Comparison of ENCODE assay signal across 8 cellular contexts in genomic region chr9:91207889-91208651, GRCh38.
DNase-seq lines count a peak whose midpoint lies in the region; ATAC-seq, FAIRE-seq and TF ChIP-seq lines count a peak whose summit lies in the region.

No MANE protein-coding gene starts in this region.

- H3F3A ChIP-seq in DOHH2 (ENCODE audit: control insufficient read depth, insufficient read depth): no peaks in the 10 kb centered on the region

- peaks cover 5% of the 10 kb centered on the region; the same call in 1 of the 2 replicates for H3K9me3 ChIP-seq in DOHH2 (ENCODE audit: control insufficient read depth, insufficient read depth, low read length)
- 0 out of 2 replicates have a peak, but pooled peaks cover 2% of the 10 kb centered on the region for H3K9me3 ChIP-seq in HepG2 (ENCODE audit: low read length)
- H3K9me3 ChIP-seq in uterus: no peaks in the 10 kb centered on the region

- H3K79me2 ChIP-seq in DOHH2 (ENCODE audit: control insufficient read depth, low read length) (no peaks in the 10 kb centered on the region), HepG2 (ENCODE audit: insufficient read depth, low read length) (no peaks in the 10 kb centered on the region)

- H3K27me3 ChIP-seq in DOHH2 (ENCODE audit: control insufficient read depth, low read length) (no peaks in the 10 kb centered on the region), HepG2 (ENCODE audit: control insufficient read depth in 1 of 2, insufficient read depth in 2 of 2, low read length in 2 of 2) (no peaks in the 10 kb centered on the region), uterus (no peaks in the 10 kb centered on the region)

- POLR2A ChIA-PET in HepG2 (lab: Yijun Ruan, JAX): interaction anchor here (0.7 to 5.0 kb wide), 15 partner anchors 9 to 216 kb away, joined by 3 to 178 read pairs (median 5); partner anchors contain the start of gene NFIL3

- H3K4me3 ChIP-seq in DOHH2 (ENCODE audit: low read length) (0 out of 2 replicates have a peak overlapping the region, but pooled peaks have one; percentile 0), HepG2 (replicated peaks in 1 of 3; ENCODE audit: insufficient read depth in 1 of 3, low read depth in 2 of 3, low read length in 3 of 3) (peak overlapping the region in 2 of 3 experiments; percentile 20 to 41; a peak in 3 of 6 replicates), uterus (no peak overlapping the region)

- in situ Hi-C loops in HepG2 (cut with HindIII; ENCODE audit: extremely low pct_ligation_motif_present, low pct_unique_long_range_greater_than_20kb): no loop called here

- 14% methylated on average over 10 of the region's 10 CpGs for WGBS in HepG2 (ENCODE audit: low lambda C conversion rate)

- H3K4me1 ChIP-seq in DOHH2 (ENCODE audit: control insufficient read depth, low read length) (peaks cover 12% of the 10 kb centered on the region), HepG2 (ENCODE audit: insufficient read depth, low read length) (peaks cover 85% of the 10 kb centered on the region), uterus (no peaks in the 10 kb centered on the region)

- H3K9me3 Mint-ChIP-seq in progenitor cell of endocrine pancreas (ENCODE audit: low read depth): peaks cover 20% of the 10 kb centered on the region

- ATAC-seq in GM21381 (IDR thresholded peaks at IDR 0.05; ENCODE audit: unreplicated experiment): peak; percentile 81
- ATAC-seq in HepG2: peak; percentile 69

- H3K27ac Mint-ChIP-seq in progenitor cell of endocrine pancreas: no peak overlapping the region

- no peaks in the 10 kb centered on the region for H3K9me2 ChIP-seq in DOHH2 (replicated peaks; ENCODE audit: control insufficient read depth, low read length)

- no peak overlapping the region for H2AFZ ChIP-seq in HepG2 (ENCODE audit: low read length)

- 0 out of 4 replicates have a peak, but pooled peaks of 1 of the 2 experiments have one; percentile 18 for TF ChIP-seq POLR2A in HepG2 (IDR thresholded peaks at IDR 0.05; ENCODE audit: insufficient read depth in 1 of 2, low read depth in 2 of 2, low read length in 2 of 2)
- TF ChIP-seq POLR2A in uterus (IDR thresholded peaks at IDR 0.05): no peak

- H3K4me1 Mint-ChIP-seq in progenitor cell of endocrine pancreas (ENCODE audit: low read depth): peaks cover 16% of the 10 kb centered on the region

- CTCF ChIA-PET in HepG2 (lab: Yijun Ruan, JAX; ENCODE audit: low intra/inter-chr PET ratio, low total read pairs): no interaction called here

- DNase-seq in HT-29 (ENCODE audit: low spot score) (peak; percentile 24), HepG2 (ENCODE audit: low spot score) (peak; percentile 88), uterus (no peak), progenitor cell of endocrine pancreas (ENCODE audit: low spot score, unreplicated experiment) (no peak), NCI-H2171 treated with DMSO at 0.1 percent for 48 hours (lab: John Stamatoyannopoulos, UW) (no peak)

- H3K4me3 Mint-ChIP-seq in progenitor cell of endocrine pancreas (ENCODE audit: low read depth): no peak overlapping the region

- TF ChIP-seq CTCF in DOHH2 (IDR thresholded peaks at IDR 0.05; ENCODE audit: low read depth, low read length, poor library complexity, severe bottlenecking) (no peak), HepG2 (CRISPR knock-in tag; IDR thresholded peaks at IDR 0.05) (no peak), uterus (IDR thresholded peaks at IDR 0.05) (no peak), progenitor cell of endocrine pancreas (IDR thresholded peaks at IDR 0.05; ENCODE audit: unreplicated experiment) (no peak)

- peak; percentile 34 to 83; a peak in 2 of 4 replicates for TF ChIP-seq EP300 in HepG2 (IDR thresholded peaks at IDR 0.05; ENCODE audit: low read depth in 2 of 2, low read length in 2 of 2)
- TF ChIP-seq EP300 in HepG2 (CRISPR knock-in tag; IDR thresholded peaks at IDR 0.05; ENCODE audit: borderline replicate concordance): peak; percentile 41

- H3K36me3 Mint-ChIP-seq in progenitor cell of endocrine pancreas (ENCODE audit: insufficient read depth): peaks cover 8% of the 10 kb centered on the region

- H3K9ac ChIP-seq in HepG2 (ENCODE audit: insufficient read depth, low read depth, low read length): peak overlapping the region; percentile 65

- no peaks in the 10 kb centered on the region for H4K20me1 ChIP-seq in DOHH2 (ENCODE audit: control insufficient read depth, insufficient read depth, low read depth, low read length)
- no peaks in the 10 kb centered on the region for H4K20me1 ChIP-seq in HepG2 (ENCODE audit: insufficient read depth, low read length)

- H3K27ac ChIP-seq in DOHH2 (ENCODE audit: low read depth, low read length) (no peak overlapping the region), angular gyrus (ENCODE audit: low read depth, low read length) (peak overlapping the region; percentile 22), HepG2 (ENCODE audit: extremely low read length, insufficient read depth, low read length) (peak overlapping the region; percentile 91), uterus (peak overlapping the region; percentile 24 to 64)

- intact Hi-C loops in HepG2 (cut with micrococcal nuclease; ENCODE audit: unreplicated experiment): loop anchor here (1.0 kb wide), 1 partner anchor 11 kb away; no protein-coding TSS in a partner anchor
- intact Hi-C loops in uterus (cut with DNase I; ENCODE audit: low total_unique reads): no loop called here

- H3K27me3 Mint-ChIP-seq in progenitor cell of endocrine pancreas: no peaks in the 10 kb centered on the region

- H3K36me3 ChIP-seq in DOHH2 (ENCODE audit: control insufficient read depth, low read length) (no peaks in the 10 kb centered on the region), HepG2 (replicated peaks in 1 of 2; ENCODE audit: control insufficient read depth in 1 of 2, insufficient read depth in 2 of 2, low read length in 2 of 2) (peaks cover 0 to 1% of the 10 kb centered on the region in 2 experiments; a peak in 1 of 5 replicates), uterus (no peaks in the 10 kb centered on the region)

- no peak for TF ChIP-seq RAD21 in HepG2 (CRISPR knock-in tag; IDR thresholded peaks at IDR 0.05)

- H3K4me2 ChIP-seq in DOHH2 (ENCODE audit: low read length) (peak overlapping the region; percentile 32), HepG2 (ENCODE audit: low read depth, low read length) (peak overlapping the region; percentile 74)

- peak; percentile 74 for FAIRE-seq in HepG2 (lab: Jason Lieb, UNC)

- no TSS peak for BruUV-seq in HepG2 (replicated peaks; lab: Mats Ljungman, UMichigan)

TF ChIP-seq in HepG2, 621 proteins besides CTCF, POLR2A, EP300 and RAD21 (continues in another document):
- TF ChIP-seq GATAD1 (CRISPR knock-in tag; IDR thresholded peaks at IDR 0.05) (peak; percentile 30; the same call in 1 of the 2 replicates), HOXD1 (CRISPR knock-in tag; IDR thresholded peaks at IDR 0.05) (no peak), SP140L (CRISPR knock-in tag; IDR thresholded peaks at IDR 0.05; ENCODE audit: borderline replicate concordance) (0 out of 2 replicates have a peak, but pooled peaks have one; percentile 70), HMGXB4 (CRISPR knock-in tag; IDR thresholded peaks at IDR 0.05; ENCODE audit: borderline replicate concordance in 1 of 2, low read depth in 1 of 2) (peak in 1 of 2 experiments; percentile 49; a peak in 1 of 4 replicates), ATF1 (CRISPR knock-in tag; IDR thresholded peaks at IDR 0.05) (peak; percentile 29; the same call in 1 of the 2 replicates), MTF1 (CRISPR knock-in tag; IDR thresholded peaks at IDR 0.05) (no peak), ARID2 (CRISPR knock-in tag; IDR thresholded peaks at IDR 0.05; ENCODE audit: borderline replicate concordance) (no peak), REXO4 (CRISPR knock-in tag; IDR thresholded peaks at IDR 0.05; ENCODE audit: borderline replicate concordance) (no peak), STAT6 (CRISPR knock-in tag; IDR thresholded peaks at IDR 0.05; ENCODE audit: borderline replicate concordance) (no peak; the same call in 1 of the 2 replicates), ZBTB3 (CRISPR knock-in tag; IDR thresholded peaks at IDR 0.05; ENCODE audit: borderline replicate concordance, low read depth) (no peak), MED1 (CRISPR knock-in tag; IDR thresholded peaks at IDR 0.05) (peak; percentile 75), TBX3 (IDR thresholded peaks at IDR 0.05; ENCODE audit: borderline replicate concordance) (peak; percentile 38; the same call in 1 of the 2 replicates)

Comparison
In these comparisons a context has a peak if more than half of its experiments do, and no peak if none do; other contexts are left out.
1. H3K4me3 ChIP-seq: peak in DOHH2 (single experiment) and HepG2 (2 of 3); none in uterus (0 of 2).
2. DNase-seq: peak in HT-29 (single experiment) and HepG2 (single experiment); none in uterus (0 of 2), progenitor cell of endocrine pancreas (single experiment) and NCI-H2171 treated with DMSO at 0.1 percent for 48 hours (single experiment).